Comparison of ENCODE assay signal across 1 cellular context in genomic region chr2:20288941-20289340, GRCh38.
TF ChIP-seq lines count a peak whose summit lies in the region.

No MANE protein-coding gene starts in this region.

TF ChIP-seq in HCT116, 20 proteins besides CTCF, POLR2A, EP300 and RAD21 (continued from another document):
- TF ChIP-seq POLR2AphosphoS5 (IDR thresholded peaks at IDR 0.05; ENCODE audit: low read depth, low read length) = no peak
- TF ChIP-seq ZFX (IDR thresholded peaks at IDR 0.05) = no peak
- peak; percentile 15; the same call in 1 of the 2 replicates for TF ChIP-seq SIN3A (IDR thresholded peaks at IDR 0.05; ENCODE audit: low read depth)
- TF ChIP-seq ZBTB33 (IDR thresholded peaks at IDR 0.05; ENCODE audit: extremely low read depth, insufficient replicate concordance, low read length) = no peak
TF ChIP-seq in HCT116: peak in this region for 7.
